In the genomic region with DNA sequence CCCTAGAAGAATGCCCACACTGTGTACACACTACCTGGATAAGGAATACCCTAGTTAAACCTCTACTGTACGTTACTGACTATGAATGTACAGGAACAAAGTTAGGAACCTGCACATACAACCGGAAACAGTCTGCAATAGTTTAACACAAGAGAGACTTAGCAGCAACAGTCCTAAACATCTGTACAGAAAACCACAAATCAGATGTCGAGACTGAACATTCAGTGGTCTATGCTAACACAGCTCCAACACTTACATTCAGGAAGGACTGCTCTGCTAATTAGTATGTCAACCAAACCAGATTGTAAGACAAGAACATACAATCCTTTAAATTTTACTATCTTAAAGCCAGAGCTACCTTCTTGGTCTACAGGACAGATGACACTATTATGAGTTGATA, we compare ENCODE assay signal across 24 cellular contexts.
"Had no signal": no experiment of that assay in that cellular context is flagged by ENCODE, and none has a peak within 500 bp of the region (broad histone marks: within the 10 kb centered on the region; RNA-seq: fewer than 3 reads in every experiment).

No MANE protein-coding gene starts in this region.

- H3K9me3 ChIP-seq: SK-N-SH had no signal

- H3K27ac Mint-ChIP-seq: T-cell had no signal

- H3K9ac ChIP-seq: SK-N-SH had no signal

- DNase-seq: IMR-90; Karpas-422; KBM-7; MM.1S; NCI-H1092 treated with DMSO at 0.1 percent for 48 hours; NCI-H1436; NCI-H187; NCI-H2029; NCI-H2081 treated with DMSO at 0.1 percent for 48 hours; NCI-H2171; NCI-H226; NCI-H446; NCI-H510A; NCI-H524 treated with DMSO at 0.1 percent for 48 hours; NCI-H69; NCI-H774; NK-92 treated with Interleukin-12 subunit alpha and Interleukin-12 subunit beta, amount 100 ng/mL, for 24 hours; PC-3; SHP77; SK-N-SH; SW 1271; T-cell had no signal

- H3K27ac ChIP-seq: RWPE1 had no signal

- ATAC-seq: Panc1, PC-3, T-cell had no signal

- H3K4me2 ChIP-seq: SK-N-SH had no signal

- H3K36me3 Mint-ChIP-seq: T-cell had no signal

- H3K27me3 Mint-ChIP-seq: T-cell had no signal

- H3K4me3 Mint-ChIP-seq: T-cell had no signal
